Comparison of ENCODE assay signal across 7 cellular contexts in genomic region chr16:31170077-31170476, GRCh38. TPM values are rescaled to one million over a fixed set of nuclear protein-coding genes. Genes with fewer than 3 reads are reported as not detected.
"Had no signal": no experiment of that assay in that cellular context is flagged by ENCODE, and none has a peak within 500 bp of the region (broad histone marks: within the 10 kb centered on the region; RNA-seq: fewer than 3 reads in every experiment).

No MANE protein-coding gene starts in this region.

RNA-seq across cellular contexts. Expression of gene PRSS8, which starts 34.5 kb away (rescaled TPM):
- total RNA-seq: activated CD8-positive, alpha-beta T cell treated with anti-CD3 and anti-CD28 coated beads for 36 hours; activated naive CD8-positive, alpha-beta T cell treated with anti-CD3 and anti-CD28 coated beads, Interleukin-2, amount 10 ng/mL, durations not matched to agents 7 days and 5 days; activated T-cell treated with anti-CD3 and anti-CD28 coated beads, Interleukin-2, amount 50 U/mL, for 72 hours; chondrocyte; dermis microvascular lymphatic vessel endothelial cell; spleen had no signal

RNA-seq across cellular contexts. Expression of gene TRIM72, which starts 43.8 kb away (rescaled TPM):
- total RNA-seq: activated CD8-positive, alpha-beta T cell treated with anti-CD3 and anti-CD28 coated beads for 36 hours; activated naive CD8-positive, alpha-beta T cell treated with anti-CD3 and anti-CD28 coated beads, Interleukin-2, amount 10 ng/mL, durations not matched to agents 7 days and 5 days; chondrocyte; dermis microvascular lymphatic vessel endothelial cell; vagina had no signal
